29 cellular contexts compared by ENCODE assay signal in genomic region chr16:81042821-81043220, GRCh38. TPM values are rescaled to one million over a fixed set of nuclear protein-coding genes. Genes with fewer than 3 reads are reported as not detected.
"Had no signal": no experiment of that assay in that cellular context is flagged by ENCODE, and none has a peak within 500 bp of the region (broad histone marks: within the 10 kb centered on the region; RNA-seq: fewer than 3 reads in every experiment).

No MANE protein-coding gene starts in this region.

- ATAC-seq: foreskin keratinocyte, gastroesophageal sphincter, heart left ventricle, left lobe of liver, natural killer cell, sciatic nerve had no signal

- H3K9me3 Mint-ChIP-seq: memory B cell, natural killer cell had no signal

- H3K27me3 ChIP-seq: esophagus muscularis mucosa, foreskin keratinocyte, gastroesophageal sphincter, heart left ventricle, hepatocyte, neural progenitor cell, tibial nerve, upper lobe of left lung had no signal

- DNase-seq: dermis blood vessel endothelial cell; effector memory CD4-positive, alpha-beta T cell; foreskin keratinocyte; heart left ventricle; kidney; natural killer cell; stimulated activated CD4-positive, alpha-beta T cell treated with anti-CD3 and anti-CD28 coated beads, Interleukin-12 subunit alpha, Interleukin-12 subunit beta, amount 100 ng/mL, for 4 hours; stimulated activated CD4-positive, alpha-beta T cell treated with anti-CD3 and anti-CD28 coated beads, Interleukin-1b, Interleukin-23, amount 100 ng/mL, for 48 hours; stimulated activated CD4-positive, alpha-beta T cell treated with anti-CD3 and anti-CD28 coated beads, Interleukin-4, amount 100 ng/mL, for 1 hour; stimulated activated CD8-positive, alpha-beta memory T cell treated with anti-CD3 and anti-CD28 coated beads, Interleukin-4, amount 100 ng/mL, for 48 hours; stimulated activated naive CD4-positive, alpha-beta T cell treated with Interleukin-2 at 50 U/mL for 16 hours; upper lobe of left lung had no signal

- H3K4me3 Mint-ChIP-seq: memory B cell, natural killer cell, neural progenitor cell had no signal

- H3K27me3 Mint-ChIP-seq: memory B cell, progenitor cell of endocrine pancreas had no signal

- H3K27ac ChIP-seq: coronary artery, esophagus muscularis mucosa, foreskin keratinocyte, gastroesophageal sphincter, heart left ventricle, hepatocyte, neural progenitor cell, parathyroid adenoma, thoracic aorta, tibial nerve, upper lobe of left lung had no signal

- H3K9ac ChIP-seq: neural progenitor cell, parathyroid adenoma had no signal

- H3K27ac Mint-ChIP-seq: memory B cell, neural progenitor cell, progenitor cell of endocrine pancreas had no signal

- H3K4me3 ChIP-seq: coronary artery, esophagus muscularis mucosa, gastroesophageal sphincter, heart left ventricle, hepatocyte, lung, neural progenitor cell, smooth muscle cell, thoracic aorta, tibial nerve, upper lobe of left lung had no signal

- H3K4me2 ChIP-seq: hepatocyte, neural progenitor cell, smooth muscle cell had no signal

- H3K9me3 ChIP-seq: esophagus muscularis mucosa, gastroesophageal sphincter, heart left ventricle, thoracic aorta, tibial nerve, upper lobe of left lung had no signal

- H3K4me1 ChIP-seq: foreskin keratinocyte, parathyroid adenoma had no signal

- H2AFZ ChIP-seq: hepatocyte, neural progenitor cell, parathyroid adenoma had no signal

RNA-seq across cellular contexts. Expression of gene C16orf46, which starts 34.2 kb away (rescaled TPM):
- total RNA-seq: endothelial cell of umbilical vein, fibroblast of lung, mononuclear cell, natural killer cell had no signal
